In genomic region chr11:65419460-65419772, GRCh38 we compare ENCODE assay signal across 8 cellular contexts. TPM values are rescaled to one million over a fixed set of nuclear protein-coding genes. Genes with fewer than 3 reads are reported as not detected.
DNase-seq lines count a peak whose midpoint lies in the region; TF ChIP-seq lines count a peak whose summit lies in the region.

No MANE protein-coding gene starts in this region.

- DNase-seq in fibroblast of mammary gland (ENCODE audit: low read depth) (no peak), posterior vena cava (ENCODE audit: low spot score) (peak; percentile 81), GM20000 (ENCODE audit: low spot score) (no peak), RKO (ENCODE audit: low spot score) (no peak), DMS 273 (lab: John Stamatoyannopoulos, UW; ENCODE audit: unreplicated experiment) (no peak), GM19238 (ENCODE audit: insufficient read length, low spot score) (no peak)

- H3F3A ChIP-seq in DOHH2 (ENCODE audit: control insufficient read depth, insufficient read depth) (peaks cover 51% of the 10 kb centered on the region), SU-DHL-6 (ENCODE audit: insufficient read depth) (peaks cover 70% of the 10 kb centered on the region)

- H4K20me1 ChIP-seq in DOHH2 (ENCODE audit: control insufficient read depth, insufficient read depth, low read depth, low read length) (0 out of 2 replicates have a peak, but pooled peaks cover under 1% of the 10 kb centered on the region), SU-DHL-6 (ENCODE audit: low read depth, low read length) (no peaks in the 10 kb centered on the region)

- peak overlapping the region; percentile 99 for H3K9ac ChIP-seq in SU-DHL-6 (ENCODE audit: low read length)

- no peaks in the 10 kb centered on the region for H3K9me2 ChIP-seq in DOHH2 (replicated peaks; ENCODE audit: control insufficient read depth, low read length)
- H3K9me2 ChIP-seq in SU-DHL-6 (replicated peaks; ENCODE audit: insufficient read depth, low read length): no peaks in the 10 kb centered on the region

- H3K79me2 ChIP-seq in DOHH2 (ENCODE audit: control insufficient read depth, low read length): peaks cover 67% of the 10 kb centered on the region
- peaks cover 28% of the 10 kb centered on the region for H3K79me2 ChIP-seq in SU-DHL-6 (ENCODE audit: insufficient read depth, low read length)

- H2AFZ ChIP-seq in SU-DHL-6 (ENCODE audit: low read depth, low read length, severe bottlenecking): no peak overlapping the region

- H3K27ac ChIP-seq in DOHH2 (ENCODE audit: low read depth, low read length) (peak overlapping the region; percentile 90), SU-DHL-6 (ENCODE audit: low read depth, low read length) (peak overlapping the region; percentile 98)

- H3K4me2 ChIP-seq in DOHH2 (ENCODE audit: low read length) (peak overlapping the region; percentile 88), SU-DHL-6 (ENCODE audit: low read depth, low read length, poor library complexity, severe bottlenecking) (peak overlapping the region; percentile 98)

- intact Hi-C loops in posterior vena cava (cut with DNase I): loop anchor here in 1 of 2 donors (2.0 kb wide), 1 partner anchor 77 kb away; no protein-coding TSS in a partner anchor

- H3K27me3 ChIP-seq in DOHH2 (ENCODE audit: control insufficient read depth, low read length): no peaks in the 10 kb centered on the region
- H3K27me3 ChIP-seq in SU-DHL-6 (ENCODE audit: low read length): no peaks in the 10 kb centered on the region

- H3K36me3 ChIP-seq in DOHH2 (ENCODE audit: control insufficient read depth, low read length): peaks cover 24% of the 10 kb centered on the region
- H3K36me3 ChIP-seq in SU-DHL-6 (ENCODE audit: low read length): no peaks in the 10 kb centered on the region

- no peaks in the 10 kb centered on the region for H3K9me3 ChIP-seq in DOHH2 (ENCODE audit: control insufficient read depth, insufficient read depth, low read length)
- H3K9me3 ChIP-seq in SU-DHL-6 (ENCODE audit: insufficient read depth, low read length): no peaks in the 10 kb centered on the region

- peaks cover 74% of the 10 kb centered on the region for H3K4me1 ChIP-seq in DOHH2 (ENCODE audit: control insufficient read depth, low read length)

- TF ChIP-seq CTCF in DOHH2 (IDR thresholded peaks at IDR 0.05; ENCODE audit: low read depth, low read length, poor library complexity, severe bottlenecking) (no peak), SU-DHL-6 (IDR thresholded peaks at IDR 0.05; ENCODE audit: insufficient read depth, low read length, poor library complexity, severe bottlenecking) (no peak), fibroblast of mammary gland (conservative IDR thresholded peaks at IDR 0.05; ENCODE audit: control insufficient read depth, insufficient read depth, low read depth, low read length) (no peak), GM20000 (IDR thresholded peaks at IDR 0.05; ENCODE audit: extremely low read depth, missing control alignments) (no peak)

- peak overlapping the region; percentile 75 for H3K4me3 ChIP-seq in DOHH2 (ENCODE audit: low read length)
- peak overlapping the region; percentile 47 for H3K4me3 ChIP-seq in SU-DHL-6 (ENCODE audit: insufficient read depth, low read length, poor library complexity, severe bottlenecking)
- peak overlapping the region; percentile 39 for H3K4me3 ChIP-seq in fibroblast of mammary gland (ENCODE audit: control insufficient read depth, low read depth, low read length)

RNA-seq across cellular contexts. Expression of gene NEAT1, which starts 3.2 kb away (rescaled TPM):
- 1,000 to 10,000 TPM in 1 of 2 donors, 100 to 1,000 TPM in 1; 742 to 1,004 TPM for total RNA-seq in posterior vena cava

RNA-seq across cellular contexts. Expression of gene FRMD8, which starts 33.0 kb away (rescaled TPM):
- total RNA-seq in posterior vena cava: 10 to 100 TPM; 19.0 to 20.7 TPM

RNA-seq across cellular contexts. Expression of gene SLC25A45, which starts 37.0 kb away (rescaled TPM):
- total RNA-seq in posterior vena cava: 1 to 10 TPM; 6.1 to 9.6 TPM
